8 cellular contexts compared by ENCODE assay signal in the genomic region with DNA sequence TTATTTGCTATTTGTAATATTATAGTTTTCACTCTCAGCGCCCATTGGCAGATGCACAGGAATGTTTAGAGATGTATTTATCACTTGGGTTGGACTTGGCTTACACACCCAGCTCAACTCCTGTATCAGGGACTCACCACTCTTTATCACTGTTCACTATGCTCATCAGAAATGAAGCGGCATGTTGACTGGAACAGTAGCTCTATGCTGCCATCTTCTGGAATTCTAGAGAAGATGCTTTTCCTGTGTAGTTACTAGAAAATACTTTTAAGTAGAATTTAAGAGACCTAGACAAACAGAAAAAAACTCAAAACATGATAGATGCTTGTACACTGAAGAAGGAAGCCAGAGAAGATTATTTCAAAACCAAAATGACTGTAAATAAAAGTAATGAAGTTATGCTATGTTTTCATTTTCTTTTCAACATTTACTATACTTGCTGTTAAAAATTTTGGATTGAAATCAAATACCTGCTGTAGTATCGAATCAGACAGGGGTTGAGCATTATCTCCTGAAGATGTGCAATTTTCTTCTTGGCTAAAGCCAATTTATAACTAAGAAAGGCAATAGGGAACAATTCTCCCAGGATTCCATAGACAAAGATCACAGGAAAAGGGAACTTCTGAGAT. TPM values are rescaled to one million over a fixed set of nuclear protein-coding genes. Genes with fewer than 3 reads are reported as not detected.
DNase-seq lines count a peak whose midpoint lies in the region; ATAC-seq, FAIRE-seq and TF ChIP-seq lines count a peak whose summit lies in the region.

No MANE protein-coding gene starts in this region.

- no peak overlapping the region for H3K27ac Mint-ChIP-seq in neural crest cell (ENCODE audit: unreplicated experiment)

- H3K27me3 Mint-ChIP-seq in neural crest cell (ENCODE audit: low read depth): no peaks in the 10 kb centered on the region

- H3K4me3 Mint-ChIP-seq in neural crest cell: no peak overlapping the region

- TF ChIP-seq CTCF in fibroblast of mammary gland (conservative IDR thresholded peaks at IDR 0.05; ENCODE audit: control insufficient read depth, insufficient read depth, low read depth, low read length) (peak; percentile 74), neural crest cell (conservative IDR thresholded peaks at IDR 0.05) (peak; percentile 85)

- H3K4me3 ChIP-seq in fibroblast of mammary gland (ENCODE audit: control insufficient read depth, low read depth, low read length): no peak overlapping the region
- no peak overlapping the region for H3K4me3 ChIP-seq in effector memory CD4-positive, alpha-beta T cell (ENCODE audit: insufficient read depth, low read depth, low read length, poor library complexity, severe bottlenecking)

- no peaks in the 10 kb centered on the region for H3K27me3 ChIP-seq in effector memory CD4-positive, alpha-beta T cell (replicated peaks; ENCODE audit: control insufficient read depth, insufficient read depth, low read length, poor library complexity, severe bottlenecking)

- ATAC-seq in HG02852 (IDR thresholded peaks at IDR 0.05; ENCODE audit: unreplicated experiment): peak; percentile 67

- peak; percentile 80 for FAIRE-seq in GM12892 (lab: Jason Lieb, UNC)

- DNase-seq in Ammon's horn (ENCODE audit: low spot score): peak; percentile 87
- DNase-seq in GM12892 (ENCODE audit: insufficient read length): no peak
- DNase-seq in NCI-H1417 treated with DMSO at 0.1 percent for 48 hours (lab: John Stamatoyannopoulos, UW): peak; percentile 31
- peak; percentile 10 to 64 for DNase-seq in SW 1271 (lab: John Stamatoyannopoulos, UW)
- DNase-seq in fibroblast of mammary gland (ENCODE audit: low read depth): peak; percentile 78
- DNase-seq in neural crest cell (ENCODE audit: low read depth, low spot score): peak; percentile 24
- no peak for DNase-seq in effector memory CD4-positive, alpha-beta T cell

- no peaks in the 10 kb centered on the region for H3K9me3 Mint-ChIP-seq in neural crest cell

- no peak overlapping the region for H3K27ac ChIP-seq in effector memory CD4-positive, alpha-beta T cell (ENCODE audit: insufficient read depth, low read length, poor library complexity, severe bottlenecking)

- H3K4me1 ChIP-seq in effector memory CD4-positive, alpha-beta T cell (ENCODE audit: control insufficient read depth, insufficient read depth, low read length, poor library complexity, severe bottlenecking): no peaks in the 10 kb centered on the region

- TF ChIP-seq POLR2A in GM12892 (IDR thresholded peaks at IDR 0.05; ENCODE audit: low read depth, low read length): no peak

- no peaks in the 10 kb centered on the region for H3K4me1 Mint-ChIP-seq in neural crest cell

- H3K36me3 ChIP-seq in effector memory CD4-positive, alpha-beta T cell (ENCODE audit: control insufficient read depth, insufficient read depth, low read length): no peaks in the 10 kb centered on the region

- no peaks in the 10 kb centered on the region for H3K9me3 ChIP-seq in effector memory CD4-positive, alpha-beta T cell (ENCODE audit: control insufficient read depth, low read length)

- no peaks in the 10 kb centered on the region for H3K36me3 Mint-ChIP-seq in neural crest cell (ENCODE audit: low read depth)

RNA-seq across cellular contexts. Expression of a gene that starts 47.4 kb away (rescaled TPM):
- polyA plus RNA-seq in GM12892 (2012; ENCODE audit: missing spikeins): not detected
- 3.6 and 4.1 TPM in 2 replicates for total RNA-seq in neural crest cell

Comparison
In these comparisons a context has a peak if more than half of its experiments do, and no peak if none do; other contexts are left out.
1. DNase-seq: peak in Ammon's horn (single experiment), NCI-H1417 treated with DMSO at 0.1 percent for 48 hours (single experiment), SW 1271 (2 of 2), fibroblast of mammary gland (single experiment) and neural crest cell (single experiment); none in GM12892 (single experiment) and effector memory CD4-positive, alpha-beta T cell (0 of 3).